8 cellular contexts compared by ENCODE assay signal in the genomic region with DNA sequence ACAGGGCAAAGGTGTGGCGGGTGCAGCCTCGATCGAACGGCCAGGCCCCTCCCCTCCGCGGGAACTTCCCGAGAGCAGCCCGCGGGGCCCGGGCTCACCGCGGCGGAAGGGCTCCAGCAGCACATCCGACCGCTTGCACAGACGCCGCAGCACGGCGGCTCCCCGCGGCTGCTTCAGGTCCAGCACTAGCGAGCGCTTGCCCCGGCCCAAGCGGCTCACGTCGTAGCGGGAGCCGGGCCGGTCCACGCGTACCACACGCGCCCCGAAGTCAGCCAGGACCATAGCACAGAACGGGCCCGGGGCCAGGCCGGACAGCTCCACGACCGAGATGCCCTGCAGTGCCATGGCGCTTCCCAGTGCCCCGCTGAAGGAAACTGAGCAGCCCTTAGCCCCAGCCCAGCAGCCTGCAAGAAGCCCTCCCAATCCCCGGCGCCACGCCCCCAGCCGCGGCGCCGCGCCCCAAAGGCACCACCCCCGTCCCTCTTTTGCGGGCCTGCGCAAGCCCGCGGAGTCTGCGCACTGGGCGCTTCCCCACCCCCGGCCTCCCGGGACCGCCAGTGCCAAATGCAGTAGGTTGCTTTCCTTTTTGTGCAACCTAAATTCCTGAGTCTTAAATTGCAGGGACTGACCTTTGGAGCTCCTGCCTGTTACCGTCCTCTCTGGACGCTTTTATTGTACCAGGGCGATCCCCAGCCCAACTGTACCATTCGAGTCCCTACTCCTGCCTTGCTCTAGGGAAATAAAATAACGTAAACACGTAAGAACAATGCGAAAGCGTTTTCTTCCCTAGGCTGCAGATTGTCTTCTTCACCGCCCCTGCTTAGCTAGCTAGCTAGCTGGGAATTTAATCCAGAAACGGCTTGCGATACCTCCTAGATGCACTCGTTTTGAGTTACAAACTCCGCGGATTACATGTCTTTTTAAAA. TPM values are rescaled to one million over a fixed set of nuclear protein-coding genes. Genes with fewer than 3 reads are reported as not detected.
DNase-seq lines count a peak whose midpoint lies in the region; ATAC-seq, FAIRE-seq and TF ChIP-seq lines count a peak whose summit lies in the region.

TSS of gene AMACR (minus strand) at position 376 of the 926 bp plus-strand sequence. CDS start at position 345, 31 bp downstream.

- no peaks in the 10 kb centered on the region for H3K27me3 ChIP-seq in keratinocyte (ENCODE audit: control insufficient read depth, extremely low read depth, insufficient read depth, low read length)

- peaks cover 26% of the 10 kb centered on the region for H3K4me1 ChIP-seq in keratinocyte (ENCODE audit: control insufficient read depth, extremely low read depth, insufficient read depth, low read length)

- H2AFZ ChIP-seq in keratinocyte (ENCODE audit: control insufficient read depth, low read length): peak within 1 kb of the TSS; percentile 97

- peak within 1 kb of the TSS; percentile 89 for H3K9ac ChIP-seq in keratinocyte (ENCODE audit: control insufficient read depth, extremely low read depth, insufficient read depth, low read length)

- TF ChIP-seq CTCF in AG10803 (conservative IDR thresholded peaks at IDR 0.05; ENCODE audit: low read length) (0 out of 2 replicates have a peak, but pooled peaks have one; percentile 8), keratinocyte (optimal IDR thresholded peaks at IDR 0.05 in 1 of 3, IDR thresholded peaks at IDR 0.05 in 1 of 3, conservative IDR thresholded peaks at IDR 0.05 in 1 of 3; ENCODE audit: extremely low read depth in 1 of 3, insufficient read depth in 2 of 3, low read length in 3 of 3) (peak in 1 of 3 experiments; percentile 23)

- peak within 1 kb of the TSS; percentile 89 for H3K27ac ChIP-seq in keratinocyte (ENCODE audit: control insufficient read depth, insufficient read depth, low read length)

- H3K36me3 ChIP-seq in keratinocyte (ENCODE audit: control insufficient read depth in 2 of 2, extremely low read depth in 1 of 2, insufficient read depth in 2 of 2, low read length in 2 of 2): peaks cover 0 to 5% of the 10 kb centered on the region in 2 experiments

- peaks cover 21% of the 10 kb centered on the region for H3K36me3 Mint-ChIP-seq in central memory CD8-positive, alpha-beta T cell (ENCODE audit: insufficient read depth)

- H3K4me3 ChIP-seq in AG10803 (ENCODE audit: low read length) (peak within 1 kb of the TSS; percentile 82), keratinocyte (ENCODE audit: control insufficient read depth in 2 of 3, extremely low read depth in 1 of 3, insufficient read depth in 2 of 3, low read depth in 1 of 3, low read length in 3 of 3) (peak within 1 kb of the TSS; percentile 52 to 98 (median 95))

- ATAC-seq in GM19025 (IDR thresholded peaks at IDR 0.05; ENCODE audit: low read depth, unreplicated experiment) (peak; percentile 92), HG03280 (IDR thresholded peaks at IDR 0.05; ENCODE audit: unreplicated experiment) (peak; percentile 93)
- ATAC-seq in central memory CD8-positive, alpha-beta T cell (replicated peaks; ENCODE audit: extremely low read depth, poor library complexity, severe bottlenecking): peak; percentile 93

- no peaks in the 10 kb centered on the region for H3K27me3 Mint-ChIP-seq in central memory CD8-positive, alpha-beta T cell

- peak within 1 kb of the TSS; percentile 85 for H3K27ac Mint-ChIP-seq in central memory CD8-positive, alpha-beta T cell (ENCODE audit: low read depth)

- DNase-seq in AG10803 (ENCODE audit: low read depth) (peak; percentile 94), NCI-H345 (lab: John Stamatoyannopoulos, UW) (peak; percentile 94), keratinocyte (ENCODE audit: low read depth, low spot score) (peak; percentile 35)
- peak; percentile 70 for DNase-seq in activated CD4-positive, CD25-positive, alpha-beta regulatory T cell treated with anti-CD3 and anti-CD28 coated beads, Interleukin-2, amount 50 U/mL, for 16 hours (ENCODE audit: low read depth, low spot score)
- DNase-seq in central memory CD8-positive, alpha-beta T cell (ENCODE audit: low spot score in 2 of 2): peak; percentile 76 to 85
- DNase-seq in stimulated activated CD4-positive, alpha-beta T cell treated with anti-CD3 and anti-CD28 coated beads, Interleukin-12 subunit alpha, Interleukin-12 subunit beta, amount 100 ng/mL, for 48 hours (ENCODE audit: low read depth in 2 of 3, low spot score in 1 of 3): peak; percentile 77 to 83 (median 80)

- no peaks in the 10 kb centered on the region for H3K9me3 Mint-ChIP-seq in central memory CD8-positive, alpha-beta T cell

- no peaks in the 10 kb centered on the region for H4K20me1 ChIP-seq in keratinocyte (ENCODE audit: control insufficient read depth, extremely low read depth, insufficient read depth, low read length)

- H3K9me3 ChIP-seq in keratinocyte (ENCODE audit: control insufficient read depth, low read depth, low read length): no peaks in the 10 kb centered on the region

- H3K9me1 ChIP-seq in keratinocyte (ENCODE audit: control insufficient read depth, extremely low read depth, insufficient read depth, low read length): no peaks in the 10 kb centered on the region

- peaks cover 23% of the 10 kb centered on the region for H3K4me1 Mint-ChIP-seq in central memory CD8-positive, alpha-beta T cell

- peaks cover 2% of the 10 kb centered on the region for H3K79me2 ChIP-seq in keratinocyte (ENCODE audit: control insufficient read depth, insufficient read depth, low read length)

- dilution Hi-C loops in keratinocyte (cut with MboI; ENCODE audit: extremely low pct_ligation_motif_present, low sequenced_read_pairs): no loop called here

- H3K4me2 ChIP-seq in keratinocyte (ENCODE audit: control insufficient read depth, extremely low read depth, insufficient read depth, low read depth, low read length): peak within 1 kb of the TSS; percentile 93

- peak within 1 kb of the TSS; percentile 78 for H3K4me3 Mint-ChIP-seq in central memory CD8-positive, alpha-beta T cell

- no peak for FAIRE-seq in keratinocyte (lab: Jason Lieb, UNC)

RNA-seq across cellular contexts. Expression of gene AMACR, which starts in this region (rescaled TPM):
- polyA plus RNA-seq in keratinocyte: 20.3 to 34.6 TPM (median 22.3 TPM) in 3 replicates
- polyA plus RNA-seq in keratinocyte (2011; ENCODE audit: low read depth): 9.7 TPM
- 19.6 and 25.0 TPM in 2 replicates for polyA plus RNA-seq in keratinocyte (2011; cell fraction: cytosol; rRNA removed)
- 28.6 and 31.2 TPM in 2 replicates for polyA plus RNA-seq in keratinocyte (2011; cell fraction: nucleus; rRNA removed)
- polyA plus RNA-seq in keratinocyte (2012; ENCODE audit: low replicate concordance): 6.7 and 14.1 TPM in 2 replicates
- polyA minus RNA-seq in keratinocyte: 1.0 to 22.3 TPM (median 7.9 TPM) in 3 replicates
- polyA minus RNA-seq in keratinocyte (2011; cell fraction: cytosol; rRNA and poly(A)+ RNA removed): 11.3 TPM
- 7.9 and 19.9 TPM in 2 replicates for polyA minus RNA-seq in keratinocyte (2011; cell fraction: nucleus; rRNA and poly(A)+ RNA removed)

Comparison
In these comparisons a context has a peak if more than half of its experiments do, and no peak if none do; other contexts are left out.
1. Peak in every context shown above with its lines: DNase-seq, ATAC-seq, H3K4me3 ChIP-seq and H3K27ac ChIP-seq.
2. DNase-seq: peak in every context shown above with its lines; median percentile 94 in AG10803; 94 in NCI-H345; 80 in central memory CD8-positive, alpha-beta T cell; 80 in stimulated activated CD4-positive, alpha-beta T cell treated with anti-CD3 and anti-CD28 coated beads, Interleukin-12 subunit alpha, Interleukin-12 subunit beta, amount 100 ng/mL, for 48 hours; 70 in activated CD4-positive, CD25-positive, alpha-beta regulatory T cell treated with anti-CD3 and anti-CD28 coated beads, Interleukin-2, amount 50 U/mL, for 16 hours; 35 in keratinocyte.